In the genomic region with DNA sequence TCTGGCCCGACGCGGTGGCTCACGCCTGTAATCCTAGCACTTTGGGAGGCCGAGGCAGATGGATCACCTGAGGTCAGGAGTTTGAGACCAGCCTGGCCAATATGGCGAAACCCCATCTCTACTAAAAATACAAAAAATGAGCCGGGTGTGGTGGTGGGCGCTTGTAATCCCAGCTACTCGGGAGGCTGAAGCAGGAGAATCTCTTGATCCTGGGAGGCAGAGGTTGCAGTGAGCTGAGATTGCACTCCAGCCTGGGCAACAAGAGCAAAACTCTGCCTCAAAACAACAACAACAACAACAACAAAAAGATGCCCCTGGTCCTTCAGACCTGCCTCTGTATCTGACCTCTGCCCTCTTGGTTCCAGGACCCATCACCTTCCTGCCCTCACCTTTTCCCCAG, we compare ENCODE assay signal across 1 cellular context.
TF ChIP-seq lines count a peak whose summit lies in the region.

No MANE protein-coding gene starts in this region.

TF ChIP-seq in GM12878, 131 proteins besides CTCF, POLR2A, EP300 and RAD21:
- 0 out of 2 replicates have a peak, but pooled peaks have one; percentile 19 for TF ChIP-seq NR2F1 (conservative IDR thresholded peaks at IDR 0.05)
